Comparison of ENCODE assay signal across 18 cellular contexts in genomic region chr7:34982371-34983019, GRCh38.
"Had no signal": no experiment of that assay in that cellular context is flagged by ENCODE, and none has a peak within 500 bp of the region (broad histone marks: within the 10 kb centered on the region; RNA-seq: fewer than 3 reads in every experiment).

No MANE protein-coding gene starts in this region.

- H3K4me1 ChIP-seq: ascending aorta, breast epithelium, foreskin keratinocyte, psoas muscle, suprapubic skin had no signal

- H3K9me3 ChIP-seq: ascending aorta, breast epithelium, psoas muscle, right lobe of liver, suprapubic skin had no signal

- H3K4me3 Mint-ChIP-seq: activated naive CD4-positive, alpha-beta T cell treated with anti-CD3 and anti-CD28 coated beads for 36 hours; activated naive CD8-positive, alpha-beta T cell treated with anti-CD3 and anti-CD28 coated beads, Interleukin-2, amount 50 U/mL, for 24 hours; dendritic cell treated with granulocyte-macrophage colony-stimulating factor and Interleukin-4, amounts not matched to agents 40 ng/mL and 50 ng/mL, for 4 days; neural crest cell; stimulated activated naive CD8-positive, alpha-beta T cell treated with anti-CD3 and anti-CD28 coated beads, Interleukin-15, Interleukin-2, amounts not matched to agents 100 ng/mL and 50 ng/mL, for 24 hours had no signal

- H3K27me3 Mint-ChIP-seq: activated naive CD8-positive, alpha-beta T cell treated with anti-CD3 and anti-CD28 coated beads, Interleukin-2, amount 50 U/mL, for 24 hours; dendritic cell treated with granulocyte-macrophage colony-stimulating factor and Interleukin-4, amounts not matched to agents 40 ng/mL and 50 ng/mL, for 4 days; stimulated activated naive CD8-positive, alpha-beta T cell treated with anti-CD3 and anti-CD28 coated beads, Interleukin-15, Interleukin-2, amounts not matched to agents 100 ng/mL and 50 ng/mL, for 24 hours had no signal

- H3K4me1 Mint-ChIP-seq: activated naive CD8-positive, alpha-beta T cell treated with anti-CD3 and anti-CD28 coated beads, Interleukin-2, amount 50 U/mL, for 24 hours; neural crest cell had no signal

- H3K4me3 ChIP-seq: ascending aorta, breast epithelium, psoas muscle, right lobe of liver, suprapubic skin had no signal

- H3K27me3 ChIP-seq: ascending aorta, breast epithelium, foreskin keratinocyte, right lobe of liver, suprapubic skin had no signal

- H3K27ac ChIP-seq: ascending aorta, breast epithelium, foreskin keratinocyte, psoas muscle, right lobe of liver, suprapubic skin had no signal

- H3K36me3 ChIP-seq: ascending aorta, breast epithelium, right lobe of liver, suprapubic skin had no signal

- H3K27ac Mint-ChIP-seq: activated naive CD4-positive, alpha-beta T cell treated with anti-CD3 and anti-CD28 coated beads for 36 hours; activated naive CD8-positive, alpha-beta T cell treated with anti-CD3 and anti-CD28 coated beads, Interleukin-2, amount 50 U/mL, for 24 hours; activated T-helper 2 cell treated with anti-CD3 and anti-CD28 coated beads, Interferon-gamma antibody, Interleukin-2, Interleukin-4, amounts not matched to agents 10 μg/mL and 5 μg/mL and 100 μg/mL, durations not matched to agents 14 hours and 24 hours and 36 hours; dendritic cell treated with granulocyte-macrophage colony-stimulating factor and Interleukin-4, amounts not matched to agents 40 ng/mL and 50 ng/mL, for 4 days; stimulated activated naive CD8-positive, alpha-beta T cell treated with anti-CD3 and anti-CD28 coated beads, Interleukin-15, Interleukin-2, amounts not matched to agents 100 ng/mL and 50 ng/mL, for 24 hours had no signal

- H3K9me3 Mint-ChIP-seq: activated naive CD8-positive, alpha-beta T cell treated with anti-CD3 and anti-CD28 coated beads, Interleukin-2, amount 50 U/mL, for 24 hours; activated T-helper 2 cell treated with anti-CD3 and anti-CD28 coated beads, Interferon-gamma antibody, Interleukin-2, Interleukin-4, amounts not matched to agents 10 μg/mL and 5 μg/mL and 100 μg/mL, durations not matched to agents 14 hours and 24 hours and 36 hours; dendritic cell treated with granulocyte-macrophage colony-stimulating factor and Interleukin-4, amounts not matched to agents 40 ng/mL and 50 ng/mL, for 4 days; neural crest cell; stimulated activated naive CD8-positive, alpha-beta T cell treated with anti-CD3 and anti-CD28 coated beads, Interleukin-15, Interleukin-2, amounts not matched to agents 100 ng/mL and 50 ng/mL, for 24 hours had no signal

- ATAC-seq: activated naive CD8-positive, alpha-beta T cell treated with anti-CD3 and anti-CD28 coated beads, Interleukin-2, amount 50 U/mL, for 24 hours; foreskin keratinocyte; psoas muscle; right lobe of liver had no signal

- DNase-seq: activated CD4-positive, alpha-beta T cell treated with anti-CD3 and anti-CD28 coated beads for 1 hour; activated CD4-positive, alpha-beta T cell treated with anti-CD3 and anti-CD28 coated beads, Interleukin-2, amount 50 U/mL, for 4 hours; activated naive CD4-positive, alpha-beta T cell treated with anti-CD3 and anti-CD28 coated beads for 36 hours; activated naive CD8-positive, alpha-beta T cell treated with anti-CD3 and anti-CD28 coated beads, Interleukin-2, amount 50 U/mL, for 24 hours; activated T-cell treated with anti-CD3 and anti-CD28 coated beads for 4 hours; effector memory CD4-positive, alpha-beta T cell; foreskin keratinocyte; kidney glomerular epithelial cell; psoas muscle; right lobe of liver; trophoblast cell had no signal
